ENCODE assay signal across 8 cellular contexts in the genomic region with DNA sequence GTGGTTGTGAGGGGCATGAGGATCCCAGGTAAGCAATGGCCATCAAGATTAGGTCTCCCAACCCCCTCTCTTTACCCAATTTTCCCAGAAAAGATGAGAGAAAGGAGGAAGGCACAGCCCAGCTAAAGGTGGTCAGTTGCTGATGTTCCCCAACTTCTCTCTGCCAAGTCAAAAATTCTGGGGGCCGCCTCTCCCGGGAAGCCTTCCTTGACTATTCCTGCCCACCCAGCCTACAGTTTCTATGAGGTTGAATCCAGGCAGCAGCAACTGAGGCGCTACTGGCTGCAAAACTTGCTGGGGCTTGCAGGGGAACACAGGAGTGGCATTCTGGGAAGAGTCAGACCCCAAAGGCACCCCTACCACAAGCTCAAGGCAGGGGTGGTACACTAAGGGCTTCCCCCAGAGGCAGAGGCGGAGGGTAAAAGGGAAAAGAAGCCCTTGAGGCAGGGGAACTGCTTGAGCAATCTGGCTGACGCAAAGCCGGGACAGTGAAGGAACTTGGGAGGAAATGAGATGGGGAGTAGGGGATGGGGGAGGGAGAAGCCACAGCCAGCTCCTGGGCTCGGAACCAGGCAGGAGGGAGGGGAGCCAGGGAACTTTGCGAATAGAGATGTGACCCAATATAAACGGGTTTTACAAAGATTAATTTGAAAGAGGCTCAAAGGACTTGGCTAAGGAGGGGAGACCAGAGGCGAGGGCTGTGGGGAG. TPM values are rescaled to one million over a fixed set of nuclear protein-coding genes. Genes with fewer than 3 reads are reported as not detected.
DNase-seq lines count a peak whose midpoint lies in the region; ATAC-seq and TF ChIP-seq lines count a peak whose summit lies in the region.

No MANE protein-coding gene starts in this region.

- H3K9me3 Mint-ChIP-seq in HFFc6 = peaks cover 14% of the 10 kb centered on the region; the same call in 1 of the 2 replicates

- H3K9ac ChIP-seq in subcutaneous abdominal adipose tissue (ENCODE audit: low read length in 5 of 5) = peak overlapping the region in 4 of 5 donors; percentile 6 to 59 (median 36)

- peaks cover 16% of the 10 kb centered on the region for H3K36me3 Mint-ChIP-seq in HFFc6 (ENCODE audit: low read depth)

- peak overlapping the region in 2 of 5 donors; percentile 22 to 27 for H3K4me3 ChIP-seq in subcutaneous abdominal adipose tissue (ENCODE audit: low read depth in 1 of 5, low read length in 5 of 5)

- DNase-seq in HFFc6 (peak; percentile 36), cerebellum (ENCODE audit: low spot score) (peak; percentile 9), iris pigment epithelial cell (ENCODE audit: low read depth) (peak; percentile 83), HuH-7 (ENCODE audit: low spot score) (no peak), islet precursor cell (no peak)

- H3K4me1 ChIP-seq in subcutaneous abdominal adipose tissue (ENCODE audit: control insufficient read depth in 5 of 5, insufficient read depth in 5 of 5, low read length in 5 of 5) = peaks cover 8 to 57% (median 32%) of the 10 kb centered on the region in 5 donors

- ATAC-seq in HG03571 (IDR thresholded peaks at IDR 0.05; ENCODE audit: unreplicated experiment) (no peak), GM18519 (IDR thresholded peaks at IDR 0.05; ENCODE audit: low FRiP score, unreplicated experiment) (no peak)

- H3K27me3 ChIP-seq in subcutaneous abdominal adipose tissue (ENCODE audit: control insufficient read depth in 5 of 5, insufficient read depth in 4 of 5, low read length in 5 of 5) = no peaks in the 10 kb centered on the region

- H3K27ac Mint-ChIP-seq in HFFc6 = peak overlapping the region; percentile 62

- H3K4me3 Mint-ChIP-seq in HFFc6 = peak overlapping the region; percentile 23; the same call in 1 of the 2 replicates

- peaks cover 0 to 43% (median 35%) of the 10 kb centered on the region in 5 donors for H3K36me3 ChIP-seq in subcutaneous abdominal adipose tissue (ENCODE audit: control insufficient read depth in 5 of 5, insufficient read depth in 5 of 5, low read length in 5 of 5)

- TF ChIP-seq CTCF in HFFc6 (IDR thresholded peaks at IDR 0.05) = no peak

- peaks cover 30% of the 10 kb centered on the region for H3K4me1 Mint-ChIP-seq in HFFc6 (ENCODE audit: low read depth)

- peak overlapping the region; percentile 41 for H3K27ac ChIP-seq in subcutaneous abdominal adipose tissue (ENCODE audit: low read depth, low read length)

- H3K9me3 ChIP-seq in subcutaneous abdominal adipose tissue (ENCODE audit: control insufficient read depth in 5 of 5, low read length in 5 of 5) = peaks cover 0 to 14% (median 7%) of the 10 kb centered on the region in 5 donors

- H3K27me3 Mint-ChIP-seq in HFFc6 (ENCODE audit: insufficient read depth) = no peaks in the 10 kb centered on the region; the same call in 1 of the 2 replicates

RNA-seq across cellular contexts. Expression of gene SDC3, which starts 31.2 kb away (rescaled TPM):
- total RNA-seq in HFFc6 (2021; fragmentation: NEBNext Ultra II Directional; extraction: Animal tissue kit (Norgen Biotek cat#: 25700)) = 10 to 100 TPM; 50.9 to 60.5 (median 56.7) TPM
- total RNA-seq in cerebellum = 79.0 TPM

Comparison
In these comparisons a context has a peak if more than half of its experiments do, and no peak if none do; other contexts are left out.
1. DNase-seq: peak in HFFc6 (single experiment), cerebellum (single experiment) and iris pigment epithelial cell (single experiment); none in HuH-7 (single experiment) and islet precursor cell (single experiment).